8 cellular contexts compared by ENCODE assay signal in genomic region chr2:88658890-88659881, GRCh38. TPM values are rescaled to one million over a fixed set of nuclear protein-coding genes. Genes with fewer than 3 reads are reported as not detected.
A peak's percentile ranks its signal among the peaks of the same experiment; 100 is the strongest.
DNase-seq lines count a peak whose midpoint lies in the region; ATAC-seq and TF ChIP-seq lines count a peak whose summit lies in the region.

No MANE protein-coding gene starts in this region.

- intact Hi-C loops in left ventricle myocardium inferior (cut with micrococcal nuclease) (no loop called here), spleen (cut with DNase I; ENCODE audit: low total_unique reads) (no loop called here)

- H3K9me3 ChIP-seq in left ventricle myocardium inferior (replicated peaks) (no peaks in the 10 kb centered on the region), spleen (no peaks in the 10 kb centered on the region)

- TF ChIP-seq POLR2A in spleen (IDR thresholded peaks at IDR 0.05) = no peak

- in situ Hi-C loops in SK-MEL-5 (cut with HindIII; ENCODE audit: low pct_unique_long_range_greater_than_20kb, low sequenced_read_pairs) = no loop called here

- TF ChIP-seq CTCF in HFF-Myc (IDR thresholded peaks at IDR 0.05; ENCODE audit: low read depth, low read length, missing control alignments) (no peak), left ventricle myocardium inferior (IDR thresholded peaks at IDR 0.05; ENCODE audit: borderline replicate concordance) (no peak), spleen (IDR thresholded peaks at IDR 0.05 in 8 of 11, conservative IDR thresholded peaks at IDR 0.05 in 3 of 11) (no peak)

- H3K4me3 ChIP-seq in HFF-Myc (replicated peaks; ENCODE audit: low read depth, low read length) = no peak overlapping the region; the same call in 1 of the 2 replicates
- H3K4me3 ChIP-seq in left ventricle myocardium inferior = peak overlapping the region; percentile 44
- H3K4me3 ChIP-seq in spleen = peak overlapping the region in 1 of 8 donors; percentile 10

- ATAC-seq in HG03159 (IDR thresholded peaks at IDR 0.05; ENCODE audit: unreplicated experiment) = no peak
- no peak for ATAC-seq in activated CD4-positive, CD25-positive, alpha-beta regulatory T cell treated with anti-CD3 and anti-CD28 coated beads, Interleukin-2, amount 50 U/mL, for 24 hours
- no peak for ATAC-seq in GM19455 (IDR thresholded peaks at IDR 0.05; ENCODE audit: unreplicated experiment)

- H3K4me1 ChIP-seq in left ventricle myocardium inferior (peaks cover 23% of the 10 kb centered on the region), spleen (peaks cover 0 to 7% (median 0%) of the 10 kb centered on the region in 6 donors)

- WGBS in spleen, 5 donors = 58 to 72% (median 63%) methylated on average over 8 of the region's 8 CpGs

- H3K27ac ChIP-seq in left ventricle myocardium inferior (replicated peaks) = peak overlapping the region; percentile 85
- H3K27ac ChIP-seq in spleen = peak overlapping the region in 7 of 8 donors; percentile 32 to 73 (median 61)

- H3K27me3 ChIP-seq in left ventricle myocardium inferior (ENCODE audit: low read depth) = no peaks in the 10 kb centered on the region
- no peaks in the 10 kb centered on the region for H3K27me3 ChIP-seq in spleen (replicated peaks in 1 of 7)

- peak; percentile 72 for DNase-seq in HFF-Myc (ENCODE audit: extremely low read depth, low read depth)
- DNase-seq in SK-MEL-5 (ENCODE audit: low read depth, low spot score) = peak; percentile 87
- DNase-seq in left ventricle myocardium inferior = peak; percentile 24
- no peak for DNase-seq in spleen
- DNase-seq in OCI-M1 (lab: John Stamatoyannopoulos, UW) = no peak

- H3K36me3 ChIP-seq in left ventricle myocardium inferior (no peaks in the 10 kb centered on the region), spleen (no peaks in the 10 kb centered on the region)

RNA-seq across cellular contexts. Expression of gene EIF2AK3, which starts 31.9 kb away (rescaled TPM):
- total RNA-seq in SK-MEL-5 (2014; rRNA removed; shearing (Covaris generic)) = 25.2 and 27.3 TPM in 2 replicates
- 11.5 and 13.8 TPM in 2 replicates for polyA plus RNA-seq in SK-MEL-5 (2015; cell fraction: cytosol; rRNA removed)
- 18.2 and 28.9 TPM in 2 replicates for polyA plus RNA-seq in SK-MEL-5 (2015; cell fraction: nucleus; rRNA removed)
- total RNA-seq in left ventricle myocardium inferior (8.2 TPM), spleen (10 to 100 TPM; 17.6 to 29.8 (median 23.7) TPM)
- polyA plus RNA-seq in spleen = 1 to 10 TPM; 4.3 to 5.4 (median 5.3) TPM

RNA-seq across cellular contexts. Expression of gene RPIA, which starts 32.3 kb away (rescaled TPM):
- 13.3 and 17.4 TPM in 2 replicates for total RNA-seq in SK-MEL-5 (2014; rRNA removed; shearing (Covaris generic))
- 26.7 and 28.9 TPM in 2 replicates for polyA plus RNA-seq in SK-MEL-5 (2015; cell fraction: cytosol; rRNA removed)
- 11.0 and 11.7 TPM in 2 replicates for polyA plus RNA-seq in SK-MEL-5 (2015; cell fraction: nucleus; rRNA removed)
- total RNA-seq in left ventricle myocardium inferior = 18.0 TPM
- 10 to 100 TPM; 11.3 to 31.9 (median 22.4) TPM for total RNA-seq in spleen
- polyA plus RNA-seq in spleen = 10 to 100 TPM; 26.5 to 43.2 (median 34.3) TPM

Comparison
In these comparisons a context has a peak if more than half of its experiments do, and no peak if none do; other contexts are left out.
1. DNase-seq: peak in HFF-Myc (single experiment), SK-MEL-5 (single experiment) and left ventricle myocardium inferior (single experiment); none in spleen (single experiment) and OCI-M1 (single experiment).